8 cellular contexts compared by ENCODE assay signal in the genomic region with DNA sequence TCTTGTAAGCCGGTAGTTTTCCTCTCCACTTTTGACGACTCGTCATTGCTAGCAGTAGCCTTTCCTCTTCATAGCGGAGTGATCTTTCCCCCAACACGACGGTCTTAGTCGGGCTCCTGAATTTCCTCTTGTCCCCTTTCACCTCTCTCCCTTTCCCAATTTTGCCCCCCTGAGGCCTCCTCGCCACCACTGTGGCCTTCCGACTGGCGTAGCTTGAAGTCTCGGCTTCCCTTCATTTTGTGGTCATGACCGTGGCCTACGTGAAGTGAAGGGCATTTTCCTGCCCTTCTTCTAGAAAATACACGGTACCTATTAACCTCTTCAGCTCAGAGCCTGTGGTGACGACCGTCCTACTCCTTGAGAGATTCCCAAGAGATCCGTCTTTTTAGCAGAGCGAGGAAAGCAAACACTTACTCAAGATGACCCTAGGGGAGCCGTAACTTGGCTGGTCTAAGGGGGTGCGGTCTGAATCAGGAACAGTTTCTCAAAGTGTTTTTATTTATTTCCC. TPM values are rescaled to one million over a fixed set of nuclear protein-coding genes. Genes with fewer than 3 reads are reported as not detected.
DNase-seq lines count a peak whose midpoint lies in the region; ATAC-seq and TF ChIP-seq lines count a peak whose summit lies in the region.

No MANE protein-coding gene starts in this region.

- H3K56ac ChIP-seq in H9 (ENCODE audit: insufficient read length, low read depth, low read length) = peak overlapping the region; percentile 45

- peaks cover 33% of the 10 kb centered on the region for H3K36me3 ChIP-seq in endodermal cell (ENCODE audit: control insufficient read depth, insufficient read depth, low read length)
- H3K36me3 ChIP-seq in mucosa of descending colon (ENCODE audit: low read depth) = no peaks in the 10 kb centered on the region

- H2BK120ac ChIP-seq in H9 (ENCODE audit: low read depth, low read length, poor library complexity, severe bottlenecking) = peak overlapping the region; percentile 3

- H3K9ac ChIP-seq in H9 (ENCODE audit: extremely low read depth, insufficient read length, low read length) = peak overlapping the region; percentile 87
- peak overlapping the region; percentile 95 for H3K9ac ChIP-seq in endodermal cell (ENCODE audit: extremely low read depth, low read length, poor library complexity, severe bottlenecking)

- peak overlapping the region; percentile 92 for H3K4me3 ChIP-seq in AG10803 (ENCODE audit: low read length)
- H3K4me3 ChIP-seq in endodermal cell (ENCODE audit: low read length) = peak overlapping the region; percentile 95
- peak overlapping the region; percentile 84 for H3K4me3 ChIP-seq in mucosa of descending colon

- ATAC-seq in mucosa of descending colon (peak; percentile 1), HG03139 (IDR thresholded peaks at IDR 0.05; ENCODE audit: unreplicated experiment) (no peak)

- H3K27ac Mint-ChIP-seq in H9 = peak overlapping the region; percentile 95 to 98 (median 96)
- H3K27ac Mint-ChIP-seq in endodermal cell = peak overlapping the region; percentile 98

- H3K4ac ChIP-seq in H9 (ENCODE audit: low read depth, low read length) = no peak overlapping the region; the same call in 1 of the 2 replicates

- peak overlapping the region; percentile 30 for H2BK12ac ChIP-seq in H9 (ENCODE audit: insufficient read length, low read depth, low read length)

- peaks cover 9% of the 10 kb centered on the region for H3K23me2 ChIP-seq in H9 (ENCODE audit: insufficient read length, low read depth, low read length, poor library complexity, severe bottlenecking)

- H4K20me1 ChIP-seq in H9 (ENCODE audit: control insufficient read depth, insufficient read depth, insufficient read length) = no peaks in the 10 kb centered on the region

- no peaks in the 10 kb centered on the region for H3K27me3 Mint-ChIP-seq in H9 (ENCODE audit: low read depth)
- no peaks in the 10 kb centered on the region for H3K27me3 Mint-ChIP-seq in endodermal cell (ENCODE audit: insufficient read depth)

- H4K91ac ChIP-seq in H9 (ENCODE audit: insufficient read length, low read depth, low read length) = no peak overlapping the region

- H3K9me3 ChIP-seq in H9 (ENCODE audit: control insufficient read depth, low read depth, low read length) (peaks cover 9% of the 10 kb centered on the region), endodermal cell (ENCODE audit: control insufficient read depth, low read length) (peaks cover 30% of the 10 kb centered on the region), mucosa of descending colon (no peaks in the 10 kb centered on the region)

- H3K9me3 Mint-ChIP-seq in H9 (peaks cover 12 to 13% of the 10 kb centered on the region in 2 experiments), endodermal cell (peaks cover 18% of the 10 kb centered on the region)

- peaks cover 27 to 36% (median 35%) of the 10 kb centered on the region in 3 experiments for H3K36me3 Mint-ChIP-seq in H9 (ENCODE audit: insufficient read depth in 1 of 3, low read depth in 3 of 3)
- H3K36me3 Mint-ChIP-seq in endodermal cell (ENCODE audit: low read depth) = peaks cover 30% of the 10 kb centered on the region

- peak overlapping the region; percentile 68 for H4K5ac ChIP-seq in H9 (ENCODE audit: insufficient read length, low read depth, low read length)

- no peak overlapping the region for H2AK5ac ChIP-seq in H9 (ENCODE audit: insufficient read length, low read length)

- TF ChIP-seq CTCF in AG10803 (conservative IDR thresholded peaks at IDR 0.05; ENCODE audit: low read length) (no peak), H9 (conservative IDR thresholded peaks at IDR 0.05) (no peak), endodermal cell (conservative IDR thresholded peaks at IDR 0.05) (no peak), mucosa of descending colon (IDR thresholded peaks at IDR 0.05) (no peak)

- no peak overlapping the region for H2BK5ac ChIP-seq in H9 (ENCODE audit: insufficient read length, low read length)

- H2BK20ac ChIP-seq in H9 (ENCODE audit: low read depth, low read length, poor library complexity, severe bottlenecking) = no peak overlapping the region

- H2AFZ ChIP-seq in H9 (ENCODE audit: low read length) = no peak overlapping the region

- H3K4me1 Mint-ChIP-seq in H9 (peaks cover 29 to 38% of the 10 kb centered on the region in 2 experiments), endodermal cell (peaks cover 27% of the 10 kb centered on the region)

- H3K4me1 ChIP-seq in H9 (ENCODE audit: insufficient read depth, low read length) (no peaks in the 10 kb centered on the region; the same call in 1 of the 2 replicates), endodermal cell (ENCODE audit: control insufficient read depth, insufficient read depth, low read length) (peaks cover 4% of the 10 kb centered on the region), mucosa of descending colon (ENCODE audit: low read depth) (peaks cover 10% of the 10 kb centered on the region)

- peak; percentile 54 for DNase-seq in AG10803 (ENCODE audit: low read depth)
- DNase-seq in H9 = no peak
- peak; percentile 91 for DNase-seq in SK-MEL-5 (ENCODE audit: low read depth, low spot score)
- peak; percentile 79 for DNase-seq in endodermal cell
- peak in 1 of 3 donors; percentile 38 for DNase-seq in mucosa of descending colon
- no peak for DNase-seq in DMS153 (lab: John Stamatoyannopoulos, UW)
- DNase-seq in activated gamma-delta T cell treated with Interleukin-2 at 50 U/mL for 16 hours = no peak

- no peak overlapping the region for H2BK15ac ChIP-seq in H9 (ENCODE audit: low read depth, low read length)

- H3K23ac ChIP-seq in H9 (ENCODE audit: insufficient read length, low read depth, low read length) = no peak overlapping the region

- peak overlapping the region; percentile 75 for H3K18ac ChIP-seq in H9 (ENCODE audit: insufficient read length, low read depth, low read length)

- in situ Hi-C loops in SK-MEL-5 (cut with HindIII; ENCODE audit: low pct_unique_long_range_greater_than_20kb, low sequenced_read_pairs) = no loop called here

- H3K79me2 ChIP-seq in H9 (ENCODE audit: insufficient read depth, low read length) = peaks cover 16% of the 10 kb centered on the region; the same call in 1 of the 2 replicates

- no peak overlapping the region for H3T11ph ChIP-seq in H9 (ENCODE audit: low read length)

- peak overlapping the region; percentile 60 for H3K4me2 ChIP-seq in H9 (ENCODE audit: insufficient read depth, insufficient read length, low read length)

- intact Hi-C loops in mucosa of descending colon (cut with DNase I, micrococcal nuclease) = no loop called here

- H3K27me3 ChIP-seq in H9 (ENCODE audit: insufficient read depth, low read length) (no peaks in the 10 kb centered on the region), endodermal cell (ENCODE audit: control insufficient read depth, insufficient read depth, low read length, poor library complexity, severe bottlenecking) (no peaks in the 10 kb centered on the region)

- peak overlapping the region; percentile 96 for H3K14ac ChIP-seq in H9 (ENCODE audit: insufficient read depth, low read length)

- H3K4me3 Mint-ChIP-seq in H9 (peak overlapping the region; percentile 97), endodermal cell (peak overlapping the region; percentile 98)

- H3K79me1 ChIP-seq in H9 (ENCODE audit: insufficient read depth, low read depth, low read length, poor library complexity, severe bottlenecking) = peaks cover 8% of the 10 kb centered on the region

- H3K27ac ChIP-seq in H9 (ENCODE audit: insufficient read length, low read depth, low read length) = peak overlapping the region; percentile 57
- peak overlapping the region; percentile 97 for H3K27ac ChIP-seq in endodermal cell (ENCODE audit: low read depth, low read length)

- H4K8ac ChIP-seq in H9 (replicated peaks; ENCODE audit: insufficient read length, low read depth, low read length) = no peak overlapping the region

- WGBS in H9 (ENCODE audit: extremely low coverage, insufficient read length, low lambda C conversion rate) = no CpG with 5 or more reads among the region's 20 CpGs
- 0 to 1% methylated on average over 17 to 20 of the region's 20 CpGs for WGBS in endodermal cell (ENCODE audit: insufficient coverage in 1 of 2, insufficient read length in 1 of 2), 2 experiments

RNA-seq across cellular contexts. Expression of a gene that starts 0.8 kb away (rescaled TPM):
- total RNA-seq in H9 (2021) (163 and 171 TPM in 2 replicates), endodermal cell (100 to 1,000 TPM; 194 to 227 TPM), mucosa of descending colon (100 to 1,000 TPM; 132 to 238 (median 147) TPM)
- total RNA-seq in SK-MEL-5 (2014; rRNA removed; shearing (Covaris generic)) = 974 and 1,047 TPM in 2 replicates
- 806 and 839 TPM in 2 replicates for polyA plus RNA-seq in SK-MEL-5 (2015; cell fraction: cytosol; rRNA removed)
- polyA plus RNA-seq in SK-MEL-5 (2015; cell fraction: nucleus; rRNA removed) = 667 and 709 TPM in 2 replicates
- 131 TPM for polyA plus RNA-seq in endodermal cell (2013, experiment 1 of 2)
- polyA plus RNA-seq in endodermal cell (2013, experiment 2 of 2) = 120 TPM

RNA-seq across cellular contexts. Expression of a gene that starts 55.7 kb away (rescaled TPM):
- 12.0 and 15.4 TPM in 2 replicates for total RNA-seq in H9 (2021)
- 558 and 643 TPM in 2 replicates for total RNA-seq in SK-MEL-5 (2014; rRNA removed; shearing (Covaris generic))
- 337 and 389 TPM in 2 replicates for polyA plus RNA-seq in SK-MEL-5 (2015; cell fraction: cytosol; rRNA removed)
- 252 and 324 TPM in 2 replicates for polyA plus RNA-seq in SK-MEL-5 (2015; cell fraction: nucleus; rRNA removed)
- total RNA-seq in endodermal cell = 10 to 100 TPM; 32.0 to 39.5 TPM
- 21.5 TPM for polyA plus RNA-seq in endodermal cell (2013, experiment 1 of 2)
- polyA plus RNA-seq in endodermal cell (2013, experiment 2 of 2) = 26.3 TPM
- total RNA-seq in mucosa of descending colon = 10 to 100 TPM; 56.0 to 99.3 (median 99.0) TPM

Comparison
In these comparisons a context has a peak if more than half of its experiments do, and no peak if none do; other contexts are left out.
1. DNase-seq: peak in AG10803 (single experiment), SK-MEL-5 (single experiment) and endodermal cell (single experiment); none in H9 (single experiment), DMS153 (single experiment) and activated gamma-delta T cell treated with Interleukin-2 at 50 U/mL for 16 hours (single experiment).
2. Peak in every context shown above with its lines, with median percentiles within 50 percentile points of each other: H3K4me3 ChIP-seq.